Comparison of ENCODE assay signal across 17 cellular contexts in genomic region chr5:14662721-14663120, GRCh38. TPM values are rescaled to one million over a fixed set of nuclear protein-coding genes. Genes with fewer than 3 reads are reported as not detected.
DNase-seq lines count a peak whose midpoint lies in the region; ATAC-seq and TF ChIP-seq lines count a peak whose summit lies in the region.
"Had no signal": no experiment of that assay in that cellular context is flagged by ENCODE, and none has a peak within 500 bp of the region (broad histone marks: within the 10 kb centered on the region; RNA-seq: fewer than 3 reads in every experiment).

No MANE protein-coding gene starts in this region.

- H3K4me3 ChIP-seq in Loucy (ENCODE audit: low read length, poor library complexity, severe bottlenecking): peak overlapping the region; percentile 82
- no peak overlapping the region for H3K4me3 ChIP-seq in smooth muscle cell

- H3K9ac ChIP-seq in Loucy (ENCODE audit: low read depth, low read length, poor library complexity, severe bottlenecking) (no peak overlapping the region), smooth muscle cell (ENCODE audit: low read depth) (no peak overlapping the region)

- H3K36me3 Mint-ChIP-seq in activated T-cell treated with anti-CD3 and anti-CD28 coated beads, Interleukin-2, amount 50 U/mL, for 72 hours (ENCODE audit: insufficient read depth in 2 of 2): peaks cover 4 to 16% of the 10 kb centered on the region in 2 donors
- peaks cover 13% of the 10 kb centered on the region for H3K36me3 Mint-ChIP-seq in effector memory CD8-positive, alpha-beta T cell (ENCODE audit: insufficient read depth)
- H3K36me3 Mint-ChIP-seq in stimulated activated effector memory CD8-positive, alpha-beta T cell treated with anti-CD3 and anti-CD28 coated beads, Interleukin-12 subunit alpha, Interleukin-12 subunit beta, amount 100 ng/mL, for 72 hours: peaks cover 32% of the 10 kb centered on the region
- H3K36me3 Mint-ChIP-seq in MCF 10A (ENCODE audit: insufficient read depth, unreplicated experiment): peaks cover 12% of the 10 kb centered on the region
- H3K36me3 Mint-ChIP-seq: naive B cell had no signal

- no peak overlapping the region for H3K27ac ChIP-seq in smooth muscle cell (ENCODE audit: low read depth)
- H3K27ac ChIP-seq: brain microvascular endothelial cell had no signal

- no peaks in the 10 kb centered on the region for H3K27me3 Mint-ChIP-seq in activated T-cell treated with anti-CD3 and anti-CD28 coated beads, Interleukin-2, amount 50 U/mL, for 72 hours (ENCODE audit: low read depth)
- H3K27me3 Mint-ChIP-seq in effector memory CD8-positive, alpha-beta T cell: no peaks in the 10 kb centered on the region
- H3K27me3 Mint-ChIP-seq in MCF 10A (ENCODE audit: insufficient read depth, unreplicated experiment): no peaks in the 10 kb centered on the region
- H3K27me3 Mint-ChIP-seq: naive B cell had no signal

- H3K36me3 ChIP-seq in Loucy (ENCODE audit: insufficient read depth, low read length) (no peaks in the 10 kb centered on the region), smooth muscle cell (ENCODE audit: low read depth) (no peaks in the 10 kb centered on the region)
- H3K36me3 ChIP-seq: brain microvascular endothelial cell, right atrium auricular region had no signal

- H3K9me2 ChIP-seq in Loucy (replicated peaks; ENCODE audit: low read depth, low read length): no peaks in the 10 kb centered on the region

- H3K4me3 Mint-ChIP-seq in activated T-cell treated with anti-CD3 and anti-CD28 coated beads, Interleukin-2, amount 50 U/mL, for 72 hours: peak overlapping the region; percentile 87 to 97
- no peak overlapping the region for H3K4me3 Mint-ChIP-seq in effector memory CD8-positive, alpha-beta T cell
- H3K4me3 Mint-ChIP-seq in stimulated activated effector memory CD8-positive, alpha-beta T cell treated with anti-CD3 and anti-CD28 coated beads, Interleukin-12 subunit alpha, Interleukin-12 subunit beta, amount 100 ng/mL, for 72 hours: peak overlapping the region; percentile 92
- H3K4me3 Mint-ChIP-seq in MCF 10A (ENCODE audit: unreplicated experiment): no peak overlapping the region

- no peaks in the 10 kb centered on the region for H3K9me3 Mint-ChIP-seq in activated T-cell treated with anti-CD3 and anti-CD28 coated beads, Interleukin-2, amount 50 U/mL, for 72 hours
- no peaks in the 10 kb centered on the region for H3K9me3 Mint-ChIP-seq in effector memory CD8-positive, alpha-beta T cell
- H3K9me3 Mint-ChIP-seq in stimulated activated effector memory CD8-positive, alpha-beta T cell treated with anti-CD3 and anti-CD28 coated beads, Interleukin-12 subunit alpha, Interleukin-12 subunit beta, amount 100 ng/mL, for 72 hours: no peaks in the 10 kb centered on the region
- H3K9me3 Mint-ChIP-seq in MCF 10A (ENCODE audit: unreplicated experiment): no peaks in the 10 kb centered on the region

- POLR2A ChIA-PET in MCF 10A (lab: Yijun Ruan, JAX): interaction anchor here (1.4 to 2.7 kb wide), 2 partner anchors 13 to 21 kb away, joined by 4 to 21 read pairs; no protein-coding TSS in a partner anchor

- H3K4me1 ChIP-seq in Loucy (ENCODE audit: insufficient read depth, low read length, poor library complexity, severe bottlenecking) (peaks cover 54% of the 10 kb centered on the region), smooth muscle cell (ENCODE audit: low read depth) (peaks cover 15% of the 10 kb centered on the region)

- TF ChIP-seq CTCF in Loucy (conservative IDR thresholded peaks at IDR 0.05; ENCODE audit: low read length) (no peak), smooth muscle cell (IDR thresholded peaks at IDR 0.05; ENCODE audit: borderline replicate concordance, insufficient read depth, poor library complexity, severe bottlenecking) (no peak), MCF 10A (IDR thresholded peaks at IDR 0.05; ENCODE audit: unreplicated experiment) (no peak)

- BruUV-seq in MCF 10A (replicated peaks; lab: Mats Ljungman, UMichigan): no TSS peak

- no peaks in the 10 kb centered on the region for H3K27me3 ChIP-seq in Loucy (ENCODE audit: insufficient read depth, low read length, poor library complexity, severe bottlenecking)
- H3K27me3 ChIP-seq in smooth muscle cell (ENCODE audit: low read depth): no peaks in the 10 kb centered on the region
- H3K27me3 ChIP-seq: brain microvascular endothelial cell, right atrium auricular region had no signal

- ATAC-seq in activated T-cell treated with anti-CD3 and anti-CD28 coated beads, Interleukin-2, amount 50 U/mL, for 72 hours (replicated peaks in 1 of 2): no peak
- no peak for ATAC-seq in effector memory CD8-positive, alpha-beta T cell (replicated peaks)
- no peak for ATAC-seq in stimulated activated effector memory CD8-positive, alpha-beta T cell treated with anti-CD3 and anti-CD28 coated beads, Interleukin-12 subunit alpha, Interleukin-12 subunit beta, amount 100 ng/mL, for 72 hours
- ATAC-seq: left ventricle myocardium superior had no signal

- H3F3A ChIP-seq in Loucy (ENCODE audit: low read depth) (no peaks in the 10 kb centered on the region), smooth muscle cell (ENCODE audit: low read depth) (peaks cover 4% of the 10 kb centered on the region)

- CTCF ChIA-PET in MCF 10A (lab: Yijun Ruan, JAX): interaction anchor here (1.8 to 1.9 kb wide), 2 partner anchors 14 to 24 kb away, joined by 5 read pairs; no protein-coding TSS in a partner anchor

- H3K79me2 ChIP-seq in Loucy (ENCODE audit: insufficient read depth, low read length) (peaks cover 41% of the 10 kb centered on the region), smooth muscle cell (ENCODE audit: low read depth) (peaks cover 33% of the 10 kb centered on the region)

- intact Hi-C loops in MCF 10A (cut with micrococcal nuclease): no loop called here

- 98% methylated on average over 4 of the region's 4 CpGs for WGBS in smooth muscle cell (ENCODE audit: low lambda C conversion rate)

- no peak overlapping the region for H3K27ac Mint-ChIP-seq in activated T-cell treated with anti-CD3 and anti-CD28 coated beads, Interleukin-2, amount 50 U/mL, for 72 hours
- H3K27ac Mint-ChIP-seq in effector memory CD8-positive, alpha-beta T cell: peak overlapping the region; percentile 96
- no peak overlapping the region for H3K27ac Mint-ChIP-seq in stimulated activated effector memory CD8-positive, alpha-beta T cell treated with anti-CD3 and anti-CD28 coated beads, Interleukin-12 subunit alpha, Interleukin-12 subunit beta, amount 100 ng/mL, for 72 hours
- no peak overlapping the region for H3K27ac Mint-ChIP-seq in MCF 10A (ENCODE audit: low read depth, unreplicated experiment)

- H4K20me1 ChIP-seq in Loucy (ENCODE audit: insufficient read depth, low read length, poor library complexity, severe bottlenecking) (peaks cover 28% of the 10 kb centered on the region), smooth muscle cell (ENCODE audit: low read depth) (peaks cover 26% of the 10 kb centered on the region)

- H3K9me3 ChIP-seq in Loucy (ENCODE audit: insufficient read depth, low read depth, low read length): no peaks in the 10 kb centered on the region
- H3K9me3 ChIP-seq in smooth muscle cell (replicated peaks; ENCODE audit: low read depth): no peaks in the 10 kb centered on the region
- H3K9me3 ChIP-seq: right atrium auricular region had no signal

- DNase-seq in activated T-cell treated with anti-CD3 and anti-CD28 coated beads, Interleukin-2, amount 50 U/mL, for 72 hours: no peak
- DNase-seq in activated T-cell treated with anti-CD3 and anti-CD28 coated beads for 4 hours (no peak), NCI-H526 treated with DMSO at 0.1 percent for 48 hours (lab: John Stamatoyannopoulos, UW) (no peak), smooth muscle cell (lab: John Stamatoyannopoulos, UW; ENCODE audit: unreplicated experiment) (no peak), MCF 10A (ENCODE audit: unreplicated experiment) (no peak)
- no peak for DNase-seq in effector memory CD8-positive, alpha-beta T cell
- DNase-seq in stimulated activated effector memory CD8-positive, alpha-beta T cell treated with anti-CD3 and anti-CD28 coated beads, Interleukin-12 subunit alpha, Interleukin-12 subunit beta, amount 100 ng/mL, for 72 hours (ENCODE audit: low spot score in 2 of 2): no peak
- DNase-seq: activated CD4-positive, CD25-positive, alpha-beta regulatory T cell treated with anti-CD3 and anti-CD28 coated beads, Interleukin-2, amount 50 U/mL, for 72 hours; brain microvascular endothelial cell; effector CD8-positive, alpha-beta T cell; left ventricle myocardium superior; naive B cell; NCI-H2107; stimulated activated CD4-positive, alpha-beta T cell treated with anti-CD3 and anti-CD28 coated beads, Interleukin-2, amount 100 ng/mL, for 24 hours; trophoblast cell had no signal

- H2AFZ ChIP-seq in Loucy (ENCODE audit: low read length): no peak overlapping the region
- H2AFZ ChIP-seq in smooth muscle cell (ENCODE audit: low read depth): no peak overlapping the region

- H3K4me2 ChIP-seq in Loucy (ENCODE audit: low read depth, low read length, poor library complexity, severe bottlenecking): peak overlapping the region; percentile 87
- H3K4me2 ChIP-seq in smooth muscle cell: no peak overlapping the region

- H3K4me1 Mint-ChIP-seq in activated T-cell treated with anti-CD3 and anti-CD28 coated beads, Interleukin-2, amount 50 U/mL, for 72 hours (ENCODE audit: low read depth): peaks cover 62% of the 10 kb centered on the region
- H3K4me1 Mint-ChIP-seq in effector memory CD8-positive, alpha-beta T cell (ENCODE audit: low read depth in 2 of 2): peaks cover 33 to 49% of the 10 kb centered on the region in 2 donors
- H3K4me1 Mint-ChIP-seq in stimulated activated effector memory CD8-positive, alpha-beta T cell treated with anti-CD3 and anti-CD28 coated beads, Interleukin-12 subunit alpha, Interleukin-12 subunit beta, amount 100 ng/mL, for 72 hours: peaks cover 50% of the 10 kb centered on the region
- H3K4me1 Mint-ChIP-seq in MCF 10A (ENCODE audit: insufficient read depth, unreplicated experiment): peaks cover 35% of the 10 kb centered on the region

RNA-seq across cellular contexts. Expression of gene OTULIN, which starts 1.8 kb away (rescaled TPM):
- total RNA-seq in activated T-cell treated with anti-CD3 and anti-CD28 coated beads, Interleukin-2, amount 50 U/mL, for 72 hours: 10 to 100 TPM; 72.9 to 77.9 TPM
- total RNA-seq in smooth muscle cell (21.2 and 30.3 TPM in 2 replicates), MCF 10A (2022) (27.0 and 34.6 TPM in 2 replicates)
- 15.8 and 17.6 TPM in 2 replicates for polyA plus RNA-seq in smooth muscle cell

Comparison
In these comparisons a context has a peak if more than half of its experiments do, and no peak if none do; other contexts are left out.
1. H3K27ac Mint-ChIP-seq: peak in effector memory CD8-positive, alpha-beta T cell (2 of 2); none in activated T-cell treated with anti-CD3 and anti-CD28 coated beads, Interleukin-2, amount 50 U/mL, for 72 hours (single experiment), stimulated activated effector memory CD8-positive, alpha-beta T cell treated with anti-CD3 and anti-CD28 coated beads, Interleukin-12 subunit alpha, Interleukin-12 subunit beta, amount 100 ng/mL, for 72 hours (single experiment) and MCF 10A (single experiment).
2. H3K4me3 Mint-ChIP-seq: peak in activated T-cell treated with anti-CD3 and anti-CD28 coated beads, Interleukin-2, amount 50 U/mL, for 72 hours (2 of 2) and stimulated activated effector memory CD8-positive, alpha-beta T cell treated with anti-CD3 and anti-CD28 coated beads, Interleukin-12 subunit alpha, Interleukin-12 subunit beta, amount 100 ng/mL, for 72 hours (single experiment); none in effector memory CD8-positive, alpha-beta T cell (0 of 2) and MCF 10A (single experiment).